Comparison of ENCODE assay signal across 35 cellular contexts in genomic region chr1:3561801-3562200, GRCh38.
"Had no signal": no experiment of that assay in that cellular context is flagged by ENCODE, and none has a peak within 500 bp of the region (broad histone marks: within the 10 kb centered on the region; RNA-seq: fewer than 3 reads in every experiment).

No MANE protein-coding gene starts in this region.

- H3K36me3 Mint-ChIP-seq: activated CD8-positive, alpha-beta memory T cell treated with anti-CD3 and anti-CD28 coated beads, Interleukin-2, amount 10 ng/mL, durations not matched to agents 7 days and 5 days; activated naive CD4-positive, alpha-beta T cell treated with anti-CD3 and anti-CD28 coated beads, Interleukin-2, amount 50 U/mL, for 24 hours; activated naive CD8-positive, alpha-beta T cell treated with anti-CD3 and anti-CD28 coated beads for 36 hours; T-cell had no signal

- DNase-seq: activated B cell treated with CpG ODN at 0.5 μM for 24 hours; activated CD4-positive, alpha-beta T cell treated with anti-CD3 and anti-CD28 coated beads for 48 hours; activated CD4-positive, alpha-beta T cell treated with anti-CD3 and anti-CD28 coated beads, Interleukin-2, amount 50 U/mL, for 1 hour; activated CD4-positive, alpha-beta T cell treated with anti-CD3 and anti-CD28 coated beads, Interleukin-2, amount 50 U/mL, for 48 hours; activated CD8-positive, alpha-beta memory T cell treated with anti-CD3 and anti-CD28 coated beads, Interleukin-2, amount 10 ng/mL, durations not matched to agents 7 days and 5 days; activated CD8-positive, alpha-beta memory T cell treated with anti-CD3 and anti-CD28 coated beads, Interleukin-2, amount 50 U/mL, for 4 hours; activated CD8-positive, alpha-beta T cell treated with anti-CD3 and anti-CD28 coated beads for 36 hours; activated gamma-delta T cell; activated naive CD4-positive, alpha-beta T cell treated with Interleukin-2 at 50 U/mL for 16 hours; activated naive CD8-positive, alpha-beta T cell treated with anti-CD3 and anti-CD28 coated beads for 36 hours; activated naive CD8-positive, alpha-beta T cell treated with anti-CD3 and anti-CD28 coated beads, Interleukin-2, amount 50 U/mL, for 24 hours; activated T-cell treated with anti-CD3 and anti-CD28 coated beads, Interleukin-2, amount 50 U/mL, for 1 hour; activated T-cell treated with anti-CD3 and anti-CD28 coated beads, Interleukin-2, amount 50 U/mL, for 48 hours; adrenal gland; amygdala; aorta; body of pancreas; dermis blood vessel endothelial cell; effector CD4-positive, alpha-beta T cell; effector memory CD8-positive, alpha-beta T cell; esophagus squamous epithelium; foreskin melanocyte; SW 1271; T-cell; T1000; WERI-Rb-1 had no signal

- H3K4me1 ChIP-seq: adrenal gland, body of pancreas had no signal

- H3K27ac ChIP-seq: body of pancreas, epithelial cell of prostate, esophagus squamous epithelium, WERI-Rb-1 had no signal

- H3K27me3 Mint-ChIP-seq: activated CD8-positive, alpha-beta memory T cell treated with anti-CD3 and anti-CD28 coated beads, Interleukin-2, amount 10 ng/mL, durations not matched to agents 7 days and 5 days; activated CD8-positive, alpha-beta T cell treated with anti-CD3 and anti-CD28 coated beads for 36 hours; activated naive CD4-positive, alpha-beta T cell treated with anti-CD3 and anti-CD28 coated beads, Interleukin-2, amount 50 U/mL, for 24 hours; activated naive CD8-positive, alpha-beta T cell treated with anti-CD3 and anti-CD28 coated beads for 36 hours; activated naive CD8-positive, alpha-beta T cell treated with anti-CD3 and anti-CD28 coated beads, Interleukin-2, amount 50 U/mL, for 24 hours had no signal

- H3K9me3 Mint-ChIP-seq: activated CD8-positive, alpha-beta T cell treated with anti-CD3 and anti-CD28 coated beads for 36 hours; activated naive CD4-positive, alpha-beta T cell treated with anti-CD3 and anti-CD28 coated beads, Interleukin-2, amount 50 U/mL, for 24 hours; activated naive CD8-positive, alpha-beta T cell treated with anti-CD3 and anti-CD28 coated beads for 36 hours; activated naive CD8-positive, alpha-beta T cell treated with anti-CD3 and anti-CD28 coated beads, Interleukin-2, amount 50 U/mL, for 24 hours; activated T-helper 1 cell treated with anti-CD3 and anti-CD28 coated beads, Interleukin-12 subunit alpha, Interleukin-12 subunit beta, Interleukin-2, Interleukin-4 antibody, amounts not matched to agents 30 ng/mL and 10 ng/mL and 1 ng/mL, durations not matched to agents 14 hours and 24 hours and 36 hours; activated T-helper 2 cell treated with anti-CD3 and anti-CD28 coated beads, Interferon-gamma antibody, Interleukin-2, Interleukin-4, amounts not matched to agents 10 μg/mL and 5 μg/mL and 100 μg/mL, durations not matched to agents 14 hours and 24 hours and 36 hours; central memory CD8-positive, alpha-beta T cell; effector memory CD8-positive, alpha-beta T cell; T-cell; T-helper 1 cell treated with Interleukin-12 subunit alpha and Interleukin-12 subunit beta and Interleukin-4 antibody, amounts not matched to agents 30 μg/mL and 1 μg/mL, for 36 hours; T-helper 2 cell treated with Interferon-gamma antibody and Interleukin-4, amounts not matched to agents 5 μg/mL and 100 μg/mL, for 36 hours had no signal

- H3K27ac Mint-ChIP-seq: activated B cell treated with CpG ODN at 0.5 μM for 24 hours; activated CD8-positive, alpha-beta memory T cell treated with anti-CD3 and anti-CD28 coated beads, Interleukin-2, amount 10 ng/mL, durations not matched to agents 7 days and 5 days; activated CD8-positive, alpha-beta T cell treated with anti-CD3 and anti-CD28 coated beads for 36 hours; activated naive CD4-positive, alpha-beta T cell treated with anti-CD3 and anti-CD28 coated beads, Interleukin-2, amount 50 U/mL, for 24 hours; activated naive CD8-positive, alpha-beta T cell treated with anti-CD3 and anti-CD28 coated beads for 36 hours; activated naive CD8-positive, alpha-beta T cell treated with anti-CD3 and anti-CD28 coated beads, Interleukin-2, amount 50 U/mL, for 24 hours; activated T-helper 1 cell treated with anti-CD3 and anti-CD28 coated beads, Interleukin-12 subunit alpha, Interleukin-12 subunit beta, Interleukin-2, Interleukin-4 antibody, amounts not matched to agents 30 ng/mL and 10 ng/mL and 1 ng/mL, durations not matched to agents 14 hours and 24 hours and 36 hours; activated T-helper 2 cell treated with anti-CD3 and anti-CD28 coated beads, Interferon-gamma antibody, Interleukin-2, Interleukin-4, amounts not matched to agents 10 μg/mL and 5 μg/mL and 100 μg/mL, durations not matched to agents 14 hours and 24 hours and 36 hours; effector memory CD8-positive, alpha-beta T cell; T-cell; T-helper 1 cell treated with Interleukin-12 subunit alpha and Interleukin-12 subunit beta and Interleukin-4 antibody, amounts not matched to agents 30 μg/mL and 1 μg/mL, for 36 hours; T-helper 2 cell treated with Interferon-gamma antibody and Interleukin-4, amounts not matched to agents 5 μg/mL and 100 μg/mL, for 36 hours had no signal

- H3K4me3 ChIP-seq: adrenal gland, body of pancreas, coronary artery, esophagus squamous epithelium, gastroesophageal sphincter had no signal

- H3K4me3 Mint-ChIP-seq: activated B cell treated with CpG ODN at 0.5 μM for 24 hours; activated CD8-positive, alpha-beta memory T cell treated with anti-CD3 and anti-CD28 coated beads, Interleukin-2, amount 10 ng/mL, durations not matched to agents 7 days and 5 days; activated CD8-positive, alpha-beta T cell treated with anti-CD3 and anti-CD28 coated beads for 36 hours; activated naive CD4-positive, alpha-beta T cell treated with anti-CD3 and anti-CD28 coated beads, Interleukin-2, amount 50 U/mL, for 24 hours; activated naive CD8-positive, alpha-beta T cell treated with anti-CD3 and anti-CD28 coated beads for 36 hours; activated naive CD8-positive, alpha-beta T cell treated with anti-CD3 and anti-CD28 coated beads, Interleukin-2, amount 50 U/mL, for 24 hours; activated T-helper 1 cell treated with anti-CD3 and anti-CD28 coated beads, Interleukin-12 subunit alpha, Interleukin-12 subunit beta, Interleukin-2, Interleukin-4 antibody, amounts not matched to agents 30 ng/mL and 10 ng/mL and 1 ng/mL, durations not matched to agents 14 hours and 24 hours and 36 hours; central memory CD8-positive, alpha-beta T cell; effector memory CD8-positive, alpha-beta T cell; T-cell; T-helper 1 cell treated with Interleukin-12 subunit alpha and Interleukin-12 subunit beta and Interleukin-4 antibody, amounts not matched to agents 30 μg/mL and 1 μg/mL, for 36 hours; T-helper 2 cell treated with Interferon-gamma antibody and Interleukin-4, amounts not matched to agents 5 μg/mL and 100 μg/mL, for 36 hours had no signal

- H3K9me3 ChIP-seq: adrenal gland, body of pancreas had no signal

- H3K36me3 ChIP-seq: adrenal gland, esophagus squamous epithelium, gastroesophageal sphincter, WERI-Rb-1 had no signal

- H3K4me1 Mint-ChIP-seq: activated B cell treated with CpG ODN at 0.5 μM for 24 hours; activated CD8-positive, alpha-beta memory T cell treated with anti-CD3 and anti-CD28 coated beads, Interleukin-2, amount 10 ng/mL, durations not matched to agents 7 days and 5 days; activated naive CD4-positive, alpha-beta T cell treated with anti-CD3 and anti-CD28 coated beads, Interleukin-2, amount 50 U/mL, for 24 hours; activated naive CD8-positive, alpha-beta T cell treated with anti-CD3 and anti-CD28 coated beads for 36 hours; activated naive CD8-positive, alpha-beta T cell treated with anti-CD3 and anti-CD28 coated beads, Interleukin-2, amount 50 U/mL, for 24 hours; central memory CD8-positive, alpha-beta T cell; T-cell had no signal

- H3K27me3 ChIP-seq: adrenal gland, body of pancreas had no signal
